15 cellular contexts compared by ENCODE assay signal in genomic region chr7:45157653-45158401, GRCh38. TPM values are rescaled to one million over a fixed set of nuclear protein-coding genes. Genes with fewer than 3 reads are reported as not detected.
DNase-seq lines count a peak whose midpoint lies in the region; ATAC-seq and TF ChIP-seq lines count a peak whose summit lies in the region.
"Had no signal": no experiment of that assay in that cellular context is flagged by ENCODE, and none has a peak within 500 bp of the region (broad histone marks: within the 10 kb centered on the region; RNA-seq: fewer than 3 reads in every experiment).

RAMP3 (plus strand) TSS chr7:45157791; CDS start chr7:45157829, 38 bp downstream.

- no peak within 1 kb of the TSS for H2BK15ac ChIP-seq in mesendoderm (replicated peaks; ENCODE audit: low read depth)

- H3K9me3 ChIP-seq in esophagus muscularis mucosa (no peaks in the 10 kb centered on the region), testis (no peaks in the 10 kb centered on the region), mammary epithelial cell (replicated peaks; ENCODE audit: insufficient read depth, low read length) (no peaks in the 10 kb centered on the region)
- H3K9me3 ChIP-seq: colonic mucosa had no signal

- H3K4me1 ChIP-seq in esophagus muscularis mucosa (peaks cover 3 to 18% (median 16%) of the 10 kb centered on the region in 4 donors), mesendoderm (ENCODE audit: control insufficient read depth, low read depth, low read length) (no peaks in the 10 kb centered on the region), testis (peaks cover 3% of the 10 kb centered on the region), mammary epithelial cell (ENCODE audit: insufficient read depth, low read length) (no peaks in the 10 kb centered on the region)
- H3K4me1 ChIP-seq: colonic mucosa had no signal

- no peak within 1 kb of the TSS for H4K5ac ChIP-seq in mesendoderm (ENCODE audit: low read length)

- TF ChIP-seq POLR2A in esophagus muscularis mucosa (IDR thresholded peaks at IDR 0.05; ENCODE audit: low read depth), result no peak
- TF ChIP-seq POLR2A in testis (IDR thresholded peaks at IDR 0.05), result no peak

- H2AFZ ChIP-seq in mammary epithelial cell (ENCODE audit: low read depth, low read length), result no peak within 1 kb of the TSS

- H3K4me2 ChIP-seq in mesendoderm (ENCODE audit: low read length), result peak within 1 kb of the TSS; percentile 42
- H3K4me2 ChIP-seq in mammary epithelial cell (ENCODE audit: insufficient read depth, low read depth, low read length), result no peak within 1 kb of the TSS

- H3K4me3 ChIP-seq in esophagus muscularis mucosa (peak within 1 kb of the TSS; percentile 49 to 61 (median 50)), mesendoderm (ENCODE audit: low read length) (peak within 1 kb of the TSS; percentile 30), testis (peak within 1 kb of the TSS; percentile 42 to 60), mammary epithelial cell (replicated peaks in 1 of 3; ENCODE audit: insufficient read depth in 1 of 3, low read depth in 2 of 3, low read length in 3 of 3) (no peak within 1 kb of the TSS)
- H3K4me3 ChIP-seq: colonic mucosa had no signal

- H3K79me1 ChIP-seq in mesendoderm (ENCODE audit: low read length), result no peaks in the 10 kb centered on the region

- no peak within 1 kb of the TSS for H4K8ac ChIP-seq in mesendoderm (ENCODE audit: low read depth, low read length)

- in situ Hi-C loops in mammary epithelial cell (cut with MboI; ENCODE audit: low sequenced_read_pairs in 2 of 2), result loop anchor here (10.0 to 25.0 kb wide), 3 partner anchors 97 to 704 kb away; partner anchors contain the start of gene CCDC201 (in 1 of the 2)

- no peak within 1 kb of the TSS for H3K18ac ChIP-seq in mesendoderm (ENCODE audit: low read length)

- intact Hi-C loops in esophagus muscularis mucosa (cut with DNase I), result loop anchor here (10.0 kb wide), 1 partner anchor 697 kb away; no protein-coding TSS in a partner anchor
- intact Hi-C loops in testis (cut with DNase I; ENCODE audit: low total_unique reads), result loop anchor here (5.0 kb wide), 1 partner anchor 99 kb away; no protein-coding TSS in a partner anchor
- intact Hi-C loops in mammary epithelial cell (cut with micrococcal nuclease), result loop anchor here (10.0 kb wide), 1 partner anchor 407 kb away; no protein-coding TSS in a partner anchor

- no peak within 1 kb of the TSS for H2BK5ac ChIP-seq in mesendoderm (ENCODE audit: low read length)

- CTCF ChIA-PET in mammary epithelial cell (lab: Charles Lee; ENCODE audit: low non-redundant PET), result no interaction called here

- H3K27me3 ChIP-seq in esophagus muscularis mucosa, result peaks cover 0 to 49% (median 6%) of the 10 kb centered on the region in 4 donors
- H3K27me3 ChIP-seq in mesendoderm (ENCODE audit: insufficient read depth, low read length, poor library complexity), result peaks cover 7% of the 10 kb centered on the region
- no peaks in the 10 kb centered on the region for H3K27me3 ChIP-seq in testis
- peaks cover 9% of the 10 kb centered on the region for H3K27me3 ChIP-seq in mammary epithelial cell (ENCODE audit: insufficient read depth, low read length)

- no peak for TF ChIP-seq EP300 in esophagus muscularis mucosa (IDR thresholded peaks at IDR 0.05)

- no peak within 1 kb of the TSS for H3K4ac ChIP-seq in mesendoderm (ENCODE audit: low read depth, low read length)

- TF ChIP-seq CTCF in esophagus muscularis mucosa (IDR thresholded peaks at IDR 0.05), result no peak
- no peak for TF ChIP-seq CTCF in testis (IDR thresholded peaks at IDR 0.05)
- TF ChIP-seq CTCF in mammary epithelial cell (conservative IDR thresholded peaks at IDR 0.05 in 1 of 2, IDR thresholded peaks at IDR 0.05 in 1 of 2; ENCODE audit: extremely low read depth in 1 of 2, insufficient read depth in 1 of 2, low read depth in 1 of 2, low read length in 2 of 2), result no peak

- WGBS in esophagus muscularis mucosa, result 58% methylated on average over 12 of the region's 56 CpGs
- no CpG with 5 or more reads among the region's 56 CpGs for WGBS in mesendoderm (ENCODE audit: extremely low coverage, insufficient coverage, low lambda C conversion rate)
- WGBS in testis, 2 donors, result 13 to 41% methylated on average over 4 to 34 of the region's 56 CpGs
- WGBS in mammary epithelial cell (ENCODE audit: low coverage, missing lambda C conversion rate), result 32% methylated on average over 15 of the region's 56 CpGs

- no peaks in the 10 kb centered on the region for H4K20me1 ChIP-seq in mammary epithelial cell (ENCODE audit: insufficient read depth, low read length)

- peak within 1 kb of the TSS; percentile 6 for H3K23ac ChIP-seq in mesendoderm (ENCODE audit: low read length)

- DNase-seq in DMS79 treated with DMSO at 0.1 percent for 48 hours (lab: John Stamatoyannopoulos, UW) (peak; percentile 40), DMS79 (lab: John Stamatoyannopoulos, UW) (no peak), esophagus muscularis mucosa (ENCODE audit: extremely low spot score) (no peak), mesendoderm (no peak), testis (no peak), mammary epithelial cell (no peak), DMS53 treated with DMSO at 0.1 percent for 48 hours (lab: John Stamatoyannopoulos, UW; ENCODE audit: unreplicated experiment) (no peak)
- DNase-seq: activated T-cell treated with anti-CD3 and anti-CD28 coated beads, Interleukin-2, amount 50 U/mL, for 1 hour; colonic mucosa; immature natural killer cell; NCI-H748 treated with DMSO at 0.1 percent for 48 hours; small intestine; T1000 had no signal

- no peak for ATAC-seq in GM19324 (IDR thresholded peaks at IDR 0.05; ENCODE audit: low FRiP score, unreplicated experiment)

- H2AK5ac ChIP-seq in mesendoderm (ENCODE audit: low read length), result no peak within 1 kb of the TSS

- H3K9ac ChIP-seq in mesendoderm (ENCODE audit: low read length) (peak within 1 kb of the TSS; percentile 34), mammary epithelial cell (ENCODE audit: insufficient read depth, low read length) (no peak within 1 kb of the TSS)

- peak within 1 kb of the TSS; percentile 60 for H3K56ac ChIP-seq in mesendoderm (ENCODE audit: low read length)

- dilution Hi-C loops in mammary epithelial cell (cut with HindIII; ENCODE audit: low sequenced_read_pairs), result no loop called here

- H3K27ac ChIP-seq in esophagus muscularis mucosa (replicated peaks in 1 of 4), result peak within 1 kb of the TSS; percentile 39 to 73 (median 62)
- H3K27ac ChIP-seq in mesendoderm (ENCODE audit: low read depth, low read length), result no peak within 1 kb of the TSS
- no peak within 1 kb of the TSS for H3K27ac ChIP-seq in testis
- H3K27ac ChIP-seq in mammary epithelial cell (ENCODE audit: insufficient read depth, low read depth, low read length), result no peak within 1 kb of the TSS
- H3K27ac ChIP-seq: colonic mucosa had no signal

- H3K36me3 ChIP-seq in esophagus muscularis mucosa (peaks cover 0 to 3% (median 0%) of the 10 kb centered on the region in 4 donors), mesendoderm (ENCODE audit: control insufficient read depth, insufficient read depth, low read length) (no peaks in the 10 kb centered on the region), testis (ENCODE audit: low read depth, missing control alignments) (no peaks in the 10 kb centered on the region), mammary epithelial cell (ENCODE audit: insufficient read depth, low read length) (no peaks in the 10 kb centered on the region)
- H3K36me3 ChIP-seq: colonic mucosa had no signal

- BruUV-seq in mammary epithelial cell (replicated peaks; lab: Mats Ljungman, UMichigan), result no TSS peak

- H2BK120ac ChIP-seq in mesendoderm (ENCODE audit: low read depth, low read length), result no peak within 1 kb of the TSS

- H3K79me2 ChIP-seq in mesendoderm (ENCODE audit: control insufficient read depth, insufficient read depth, low read length), result no peaks in the 10 kb centered on the region
- no peaks in the 10 kb centered on the region for H3K79me2 ChIP-seq in mammary epithelial cell (ENCODE audit: insufficient read depth, low read length)

RNA-seq across cellular contexts. Expression of gene RAMP3, which starts in this region (rescaled TPM):
- total RNA-seq in esophagus muscularis mucosa (100 to 1,000 TPM in 2 of 4 donors, 10 to 100 TPM in 2; 30.7 to 112 (median 77.2) TPM), testis (10 to 100 TPM; 17.0 to 23.8 TPM), mammary epithelial cell (not detected)
- polyA plus RNA-seq in mesendoderm (2013, experiment 1 of 2), result 0.45 TPM
- polyA plus RNA-seq in mesendoderm (2013, experiment 2 of 2), result 0.32 TPM
- polyA plus RNA-seq in testis (ENCODE audit: insufficient read depth, low read depth, low replicate concordance) (9.1 TPM), mammary epithelial cell (not detected)
- not detected for polyA minus RNA-seq in mammary epithelial cell
- total RNA-seq: A172 had no signal
- polyA plus RNA-seq: immature natural killer cell had no signal

Comparison
In these comparisons a context has a peak if more than half of its experiments do, and no peak if none do; other contexts are left out.
1. RNA of gene RAMP3 (total RNA-seq): 30.7 to 112 TPM in esophagus muscularis mucosa and 17.0 to 23.8 TPM in testis; not detected in mammary epithelial cell; every median in the first group is over 10 times any median in the second.
2. RNA of gene RAMP3 (polyA plus RNA-seq): 9.1 TPM in testis (single experiment); not detected in mammary epithelial cell (single experiment); every median in the first group is over 10 times any median in the second.
3. H3K27ac ChIP-seq: peak in esophagus muscularis mucosa (4 of 4); none in mesendoderm (single experiment), testis (0 of 2) and mammary epithelial cell (single experiment).
4. H3K4me3 ChIP-seq: peak in esophagus muscularis mucosa (4 of 4), mesendoderm (single experiment) and testis (2 of 2); none in mammary epithelial cell (0 of 3).